ENCODE assay signal across 1 cellular context in the genomic region with DNA sequence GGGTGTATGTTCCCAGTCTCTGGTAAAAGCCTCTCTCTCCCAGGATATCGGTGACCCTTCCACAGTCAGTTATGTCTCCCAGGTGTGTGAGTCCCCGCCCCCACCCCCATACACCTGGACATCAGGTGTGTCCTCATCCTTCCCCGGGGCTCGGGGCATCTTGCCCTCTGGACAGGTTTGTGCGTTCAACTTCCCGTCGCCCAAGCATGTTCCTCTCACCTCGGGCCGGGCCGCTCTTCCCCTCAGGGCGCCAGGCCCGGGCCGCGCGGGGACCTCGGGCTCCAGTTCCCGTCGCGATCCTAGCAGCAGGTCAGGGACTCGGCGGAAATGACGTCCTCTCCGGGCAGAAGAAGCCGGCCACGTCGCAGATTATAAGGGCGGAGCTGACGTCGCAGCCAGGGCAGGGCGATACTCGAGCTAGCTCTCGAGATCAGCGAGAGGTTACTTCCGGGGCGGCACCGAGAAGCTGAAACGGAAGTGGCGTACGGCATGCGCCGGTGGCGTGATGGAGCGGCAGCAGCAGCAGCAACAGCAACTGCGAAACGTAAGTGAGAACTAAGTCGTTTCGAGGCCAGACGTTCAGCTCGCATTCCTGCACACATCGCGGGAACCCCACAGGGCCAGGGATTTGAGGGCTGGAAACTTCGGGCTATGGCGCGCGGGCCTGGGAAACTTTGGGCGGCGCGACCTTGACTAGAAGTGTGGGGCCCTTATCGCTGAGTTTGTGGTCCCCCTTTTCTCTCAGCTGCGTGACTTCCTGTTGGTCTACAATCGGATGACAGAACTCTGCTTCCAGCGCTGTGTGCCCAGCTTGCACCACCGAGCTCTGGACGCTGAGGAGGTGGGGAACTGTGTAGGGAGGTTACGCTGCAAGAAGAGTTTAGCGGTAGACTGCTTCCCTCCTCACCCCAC.
TF ChIP-seq lines count a peak whose summit lies in the region.

A gene with protein sequence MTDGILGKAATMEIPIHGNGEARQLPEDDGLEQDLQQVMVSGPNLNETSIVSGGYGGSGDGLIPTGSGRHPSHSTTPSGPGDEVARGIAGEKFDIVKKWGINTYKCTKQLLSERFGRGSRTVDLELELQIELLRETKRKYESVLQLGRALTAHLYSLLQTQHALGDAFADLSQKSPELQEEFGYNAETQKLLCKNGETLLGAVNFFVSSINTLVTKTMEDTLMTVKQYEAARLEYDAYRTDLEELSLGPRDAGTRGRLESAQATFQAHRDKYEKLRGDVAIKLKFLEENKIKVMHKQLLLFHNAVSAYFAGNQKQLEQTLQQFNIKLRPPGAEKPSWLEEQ (minus strand): TSS at position 320 of the 912 bp plus-strand sequence. CDS start 910 bp downstream, outside the sequence.
A gene with protein sequence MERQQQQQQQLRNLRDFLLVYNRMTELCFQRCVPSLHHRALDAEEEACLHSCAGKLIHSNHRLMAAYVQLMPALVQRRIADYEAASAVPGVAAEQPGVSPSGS (plus strand): TSS at position 490 of the 912 bp plus-strand sequence. CDS start 16 bp downstream, at position 506.

TF ChIP-seq in HepG2, 621 proteins besides CTCF, POLR2A, EP300 and RAD21 (continued from another document and continues in another):
- TF ChIP-seq SCMH1 (CRISPR knock-in tag; IDR thresholded peaks at IDR 0.05; ENCODE audit: borderline replicate concordance) (no peak), ZNF207 (IDR thresholded peaks at IDR 0.05; ENCODE audit: borderline replicate concordance) (no peak), NFIC (IDR thresholded peaks at IDR 0.05; ENCODE audit: low read length) (no peak), GTF3A (CRISPR knock-in tag; conservative IDR thresholded peaks at IDR 0.05) (no peak), ZNF510 (CRISPR knock-in tag; IDR thresholded peaks at IDR 0.05; ENCODE audit: low read depth) (no peak), ZNF543 (CRISPR knock-in tag; IDR thresholded peaks at IDR 0.05) (no peak), ZNF430 (CRISPR knock-in tag; IDR thresholded peaks at IDR 0.05) (peak; percentile 62; the same call in 1 of the 2 replicates), GATAD1 (CRISPR knock-in tag; IDR thresholded peaks at IDR 0.05) (peak; percentile 96), HIVEP1 (CRISPR knock-in tag; IDR thresholded peaks at IDR 0.05) (peak; percentile 86), RFXAP (CRISPR knock-in tag; IDR thresholded peaks at IDR 0.05; ENCODE audit: borderline replicate concordance) (peak; percentile 50; the same call in 1 of the 2 replicates), HDAC6 (IDR thresholded peaks at IDR 0.05; ENCODE audit: low read depth, low read length) (no peak), SIN3B (IDR thresholded peaks at IDR 0.05; ENCODE audit: low read length) (no peak; the same call in 1 of the 2 replicates), ZNF274 (CRISPR knock-in tag; IDR thresholded peaks at IDR 0.05) (peak; percentile 89), RBM39 (IDR thresholded peaks at IDR 0.05; ENCODE audit: low read depth, low read length, poor library complexity, severe bottlenecking) (peak; percentile 74), PCBP1 (IDR thresholded peaks at IDR 0.05; ENCODE audit: borderline replicate concordance, low read depth, low read length) (no peak), ZNF737 (CRISPR knock-in tag; IDR thresholded peaks at IDR 0.05; ENCODE audit: borderline replicate concordance) (no peak), XRCC5 (optimal IDR thresholded peaks at IDR 0.05; ENCODE audit: low read length) (peak; percentile 56), KDM4B (CRISPR knock-in tag; IDR thresholded peaks at IDR 0.05) (no peak), ZNF792 (CRISPR knock-in tag; IDR thresholded peaks at IDR 0.05) (peak; percentile 90), TEAD3 (CRISPR knock-in tag; optimal IDR thresholded peaks at IDR 0.05; ENCODE audit: borderline replicate concordance) (no peak), ONECUT2 (CRISPR knock-in tag; IDR thresholded peaks at IDR 0.05) (no peak), ZNF772 (CRISPR knock-in tag; IDR thresholded peaks at IDR 0.05) (no peak), RARG (CRISPR knock-in tag; IDR thresholded peaks at IDR 0.05; ENCODE audit: low read depth) (no peak), FOXA3 (CRISPR knock-in tag; IDR thresholded peaks at IDR 0.05) (peak; percentile 70), ELF3 (CRISPR knock-in tag; IDR thresholded peaks at IDR 0.05) (peak; percentile 88), ZNF20 (CRISPR knock-in tag; IDR thresholded peaks at IDR 0.05) (no peak)
- TF ChIP-seq, protein P1, sequence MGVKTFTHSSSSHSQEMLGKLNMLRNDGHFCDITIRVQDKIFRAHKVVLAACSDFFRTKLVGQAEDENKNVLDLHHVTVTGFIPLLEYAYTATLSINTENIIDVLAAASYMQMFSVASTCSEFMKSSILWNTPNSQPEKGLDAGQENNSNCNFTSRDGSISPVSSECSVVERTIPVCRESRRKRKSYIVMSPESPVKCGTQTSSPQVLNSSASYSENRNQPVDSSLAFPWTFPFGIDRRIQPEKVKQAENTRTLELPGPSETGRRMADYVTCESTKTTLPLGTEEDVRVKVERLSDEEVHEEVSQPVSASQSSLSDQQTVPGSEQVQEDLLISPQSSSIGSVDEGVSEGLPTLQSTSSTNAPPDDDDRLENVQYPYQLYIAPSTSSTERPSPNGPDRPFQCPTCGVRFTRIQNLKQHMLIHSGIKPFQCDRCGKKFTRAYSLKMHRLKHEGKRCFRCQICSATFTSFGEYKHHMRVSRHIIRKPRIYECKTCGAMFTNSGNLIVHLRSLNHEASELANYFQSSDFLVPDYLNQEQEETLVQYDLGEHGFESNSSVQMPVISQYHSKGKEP (CRISPR knock-in tag; IDR thresholded peaks at IDR 0.05): peak; percentile 33; the same call in 1 of the 2 replicates
- TF ChIP-seq, protein P2, sequence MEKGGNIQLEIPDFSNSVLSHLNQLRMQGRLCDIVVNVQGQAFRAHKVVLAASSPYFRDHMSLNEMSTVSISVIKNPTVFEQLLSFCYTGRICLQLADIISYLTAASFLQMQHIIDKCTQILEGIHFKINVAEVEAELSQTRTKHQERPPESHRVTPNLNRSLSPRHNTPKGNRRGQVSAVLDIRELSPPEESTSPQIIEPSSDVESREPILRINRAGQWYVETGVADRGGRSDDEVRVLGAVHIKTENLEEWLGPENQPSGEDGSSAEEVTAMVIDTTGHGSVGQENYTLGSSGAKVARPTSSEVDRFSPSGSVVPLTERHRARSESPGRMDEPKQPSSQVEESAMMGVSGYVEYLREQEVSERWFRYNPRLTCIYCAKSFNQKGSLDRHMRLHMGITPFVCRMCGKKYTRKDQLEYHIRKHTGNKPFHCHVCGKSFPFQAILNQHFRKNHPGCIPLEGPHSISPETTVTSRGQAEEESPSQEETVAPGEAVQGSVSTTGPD (CRISPR knock-in tag; IDR thresholded peaks at IDR 0.05): no peak
- TF ChIP-seq, protein P3, sequence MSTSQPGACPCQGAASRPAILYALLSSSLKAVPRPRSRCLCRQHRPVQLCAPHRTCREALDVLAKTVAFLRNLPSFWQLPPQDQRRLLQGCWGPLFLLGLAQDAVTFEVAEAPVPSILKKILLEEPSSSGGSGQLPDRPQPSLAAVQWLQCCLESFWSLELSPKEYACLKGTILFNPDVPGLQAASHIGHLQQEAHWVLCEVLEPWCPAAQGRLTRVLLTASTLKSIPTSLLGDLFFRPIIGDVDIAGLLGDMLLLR (CRISPR knock-in tag; IDR thresholded peaks at IDR 0.05): peak; percentile 83
- TF ChIP-seq, protein P4, sequence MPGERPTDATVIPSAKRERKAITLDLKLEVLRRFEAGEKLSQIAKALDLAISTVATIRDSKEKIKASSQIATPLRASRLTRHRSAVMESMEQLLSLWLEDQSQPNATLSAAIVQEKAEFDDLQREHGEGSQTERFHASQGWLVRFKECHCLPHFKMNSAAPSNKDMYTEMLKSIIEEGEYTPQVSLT (CRISPR knock-in tag; IDR thresholded peaks at IDR 0.05; ENCODE audit: borderline replicate concordance, low read depth): no peak
- TF ChIP-seq, protein P5, sequence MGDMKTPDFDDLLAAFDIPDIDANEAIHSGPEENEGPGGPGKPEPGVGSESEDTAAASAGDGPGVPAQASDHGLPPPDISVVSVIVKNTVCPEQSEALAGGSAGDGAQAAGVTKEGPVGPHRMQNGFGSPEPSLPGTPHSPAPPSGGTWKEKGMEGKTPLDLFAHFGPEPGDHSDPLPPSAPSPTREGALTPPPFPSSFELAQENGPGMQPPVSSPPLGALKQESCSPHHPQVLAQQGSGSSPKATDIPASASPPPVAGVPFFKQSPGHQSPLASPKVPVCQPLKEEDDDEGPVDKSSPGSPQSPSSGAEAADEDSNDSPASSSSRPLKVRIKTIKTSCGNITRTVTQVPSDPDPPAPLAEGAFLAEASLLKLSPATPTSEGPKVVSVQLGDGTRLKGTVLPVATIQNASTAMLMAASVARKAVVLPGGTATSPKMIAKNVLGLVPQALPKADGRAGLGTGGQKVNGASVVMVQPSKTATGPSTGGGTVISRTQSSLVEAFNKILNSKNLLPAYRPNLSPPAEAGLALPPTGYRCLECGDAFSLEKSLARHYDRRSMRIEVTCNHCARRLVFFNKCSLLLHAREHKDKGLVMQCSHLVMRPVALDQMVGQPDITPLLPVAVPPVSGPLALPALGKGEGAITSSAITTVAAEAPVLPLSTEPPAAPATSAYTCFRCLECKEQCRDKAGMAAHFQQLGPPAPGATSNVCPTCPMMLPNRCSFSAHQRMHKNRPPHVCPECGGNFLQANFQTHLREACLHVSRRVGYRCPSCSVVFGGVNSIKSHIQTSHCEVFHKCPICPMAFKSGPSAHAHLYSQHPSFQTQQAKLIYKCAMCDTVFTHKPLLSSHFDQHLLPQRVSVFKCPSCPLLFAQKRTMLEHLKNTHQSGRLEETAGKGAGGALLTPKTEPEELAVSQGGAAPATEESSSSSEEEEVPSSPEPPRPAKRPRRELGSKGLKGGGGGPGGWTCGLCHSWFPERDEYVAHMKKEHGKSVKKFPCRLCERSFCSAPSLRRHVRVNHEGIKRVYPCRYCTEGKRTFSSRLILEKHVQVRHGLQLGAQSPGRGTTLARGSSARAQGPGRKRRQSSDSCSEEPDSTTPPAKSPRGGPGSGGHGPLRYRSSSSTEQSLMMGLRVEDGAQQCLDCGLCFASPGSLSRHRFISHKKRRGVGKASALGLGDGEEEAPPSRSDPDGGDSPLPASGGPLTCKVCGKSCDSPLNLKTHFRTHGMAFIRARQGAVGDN (CRISPR knock-in tag; IDR thresholded peaks at IDR 0.05): peak; percentile 98
- TF ChIP-seq, protein P6, sequence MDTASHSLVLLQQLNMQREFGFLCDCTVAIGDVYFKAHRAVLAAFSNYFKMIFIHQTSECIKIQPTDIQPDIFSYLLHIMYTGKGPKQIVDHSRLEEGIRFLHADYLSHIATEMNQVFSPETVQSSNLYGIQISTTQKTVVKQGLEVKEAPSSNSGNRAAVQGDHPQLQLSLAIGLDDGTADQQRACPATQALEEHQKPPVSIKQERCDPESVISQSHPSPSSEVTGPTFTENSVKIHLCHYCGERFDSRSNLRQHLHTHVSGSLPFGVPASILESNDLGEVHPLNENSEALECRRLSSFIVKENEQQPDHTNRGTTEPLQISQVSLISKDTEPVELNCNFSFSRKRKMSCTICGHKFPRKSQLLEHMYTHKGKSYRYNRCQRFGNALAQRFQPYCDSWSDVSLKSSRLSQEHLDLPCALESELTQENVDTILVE (CRISPR knock-in tag; IDR thresholded peaks at IDR 0.05): peak; percentile 52; the same call in 1 of the 2 replicates
- TF ChIP-seq, protein P7, sequence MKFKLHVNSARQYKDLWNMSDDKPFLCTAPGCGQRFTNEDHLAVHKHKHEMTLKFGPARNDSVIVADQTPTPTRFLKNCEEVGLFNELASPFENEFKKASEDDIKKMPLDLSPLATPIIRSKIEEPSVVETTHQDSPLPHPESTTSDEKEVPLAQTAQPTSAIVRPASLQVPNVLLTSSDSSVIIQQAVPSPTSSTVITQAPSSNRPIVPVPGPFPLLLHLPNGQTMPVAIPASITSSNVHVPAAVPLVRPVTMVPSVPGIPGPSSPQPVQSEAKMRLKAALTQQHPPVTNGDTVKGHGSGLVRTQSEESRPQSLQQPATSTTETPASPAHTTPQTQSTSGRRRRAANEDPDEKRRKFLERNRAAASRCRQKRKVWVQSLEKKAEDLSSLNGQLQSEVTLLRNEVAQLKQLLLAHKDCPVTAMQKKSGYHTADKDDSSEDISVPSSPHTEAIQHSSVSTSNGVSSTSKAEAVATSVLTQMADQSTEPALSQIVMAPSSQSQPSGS (CRISPR knock-in tag; IDR thresholded peaks at IDR 0.05): peak; percentile 85; the same call in 1 of the 2 replicates
- TF ChIP-seq, protein P8, sequence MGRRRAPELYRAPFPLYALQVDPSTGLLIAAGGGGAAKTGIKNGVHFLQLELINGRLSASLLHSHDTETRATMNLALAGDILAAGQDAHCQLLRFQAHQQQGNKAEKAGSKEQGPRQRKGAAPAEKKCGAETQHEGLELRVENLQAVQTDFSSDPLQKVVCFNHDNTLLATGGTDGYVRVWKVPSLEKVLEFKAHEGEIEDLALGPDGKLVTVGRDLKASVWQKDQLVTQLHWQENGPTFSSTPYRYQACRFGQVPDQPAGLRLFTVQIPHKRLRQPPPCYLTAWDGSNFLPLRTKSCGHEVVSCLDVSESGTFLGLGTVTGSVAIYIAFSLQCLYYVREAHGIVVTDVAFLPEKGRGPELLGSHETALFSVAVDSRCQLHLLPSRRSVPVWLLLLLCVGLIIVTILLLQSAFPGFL (CRISPR knock-in tag; IDR thresholded peaks at IDR 0.05): no peak
- TF ChIP-seq, protein P9, sequence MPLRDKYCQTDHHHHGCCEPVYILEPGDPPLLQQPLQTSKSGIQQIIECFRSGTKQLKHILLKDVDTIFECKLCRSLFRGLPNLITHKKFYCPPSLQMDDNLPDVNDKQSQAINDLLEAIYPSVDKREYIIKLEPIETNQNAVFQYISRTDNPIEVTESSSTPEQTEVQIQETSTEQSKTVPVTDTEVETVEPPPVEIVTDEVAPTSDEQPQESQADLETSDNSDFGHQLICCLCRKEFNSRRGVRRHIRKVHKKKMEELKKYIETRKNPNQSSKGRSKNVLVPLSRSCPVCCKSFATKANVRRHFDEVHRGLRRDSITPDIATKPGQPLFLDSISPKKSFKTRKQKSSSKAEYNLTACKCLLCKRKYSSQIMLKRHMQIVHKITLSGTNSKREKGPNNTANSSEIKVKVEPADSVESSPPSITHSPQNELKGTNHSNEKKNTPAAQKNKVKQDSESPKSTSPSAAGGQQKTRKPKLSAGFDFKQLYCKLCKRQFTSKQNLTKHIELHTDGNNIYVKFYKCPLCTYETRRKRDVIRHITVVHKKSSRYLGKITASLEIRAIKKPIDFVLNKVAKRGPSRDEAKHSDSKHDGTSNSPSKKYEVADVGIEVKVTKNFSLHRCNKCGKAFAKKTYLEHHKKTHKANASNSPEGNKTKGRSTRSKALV (CRISPR knock-in tag; IDR thresholded peaks at IDR 0.05): 0 out of 2 replicates have a peak, but pooled peaks have one; percentile 67
